1 cellular context compared by ENCODE assay signal in the genomic region with DNA sequence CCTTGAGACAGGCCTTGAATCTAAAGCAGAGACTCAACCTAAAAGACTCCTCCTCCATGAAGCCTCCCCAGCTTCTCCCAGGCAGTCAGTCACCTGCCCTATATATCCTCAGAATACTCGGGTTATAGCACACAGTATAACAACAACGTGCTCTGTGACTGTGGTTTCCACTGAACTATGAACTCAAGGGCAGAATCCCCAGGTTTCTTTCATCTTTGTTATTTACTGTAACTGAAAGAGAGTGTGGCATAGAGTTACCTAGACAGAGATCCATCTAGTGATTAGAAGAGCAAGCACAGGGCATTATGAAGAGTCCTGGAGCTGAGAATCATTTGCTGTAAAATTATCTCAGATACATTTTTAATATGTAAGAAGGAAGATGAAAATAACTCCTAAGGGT.
TF ChIP-seq lines count a peak whose summit lies in the region.

No MANE protein-coding gene starts in this region.

TF ChIP-seq in HepG2, 621 proteins besides CTCF, POLR2A, EP300 and RAD21 (continued from another document):
- TF ChIP-seq, protein P1, sequence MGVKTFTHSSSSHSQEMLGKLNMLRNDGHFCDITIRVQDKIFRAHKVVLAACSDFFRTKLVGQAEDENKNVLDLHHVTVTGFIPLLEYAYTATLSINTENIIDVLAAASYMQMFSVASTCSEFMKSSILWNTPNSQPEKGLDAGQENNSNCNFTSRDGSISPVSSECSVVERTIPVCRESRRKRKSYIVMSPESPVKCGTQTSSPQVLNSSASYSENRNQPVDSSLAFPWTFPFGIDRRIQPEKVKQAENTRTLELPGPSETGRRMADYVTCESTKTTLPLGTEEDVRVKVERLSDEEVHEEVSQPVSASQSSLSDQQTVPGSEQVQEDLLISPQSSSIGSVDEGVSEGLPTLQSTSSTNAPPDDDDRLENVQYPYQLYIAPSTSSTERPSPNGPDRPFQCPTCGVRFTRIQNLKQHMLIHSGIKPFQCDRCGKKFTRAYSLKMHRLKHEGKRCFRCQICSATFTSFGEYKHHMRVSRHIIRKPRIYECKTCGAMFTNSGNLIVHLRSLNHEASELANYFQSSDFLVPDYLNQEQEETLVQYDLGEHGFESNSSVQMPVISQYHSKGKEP (CRISPR knock-in tag; IDR thresholded peaks at IDR 0.05): no peak
- TF ChIP-seq JUND (CRISPR knock-in tag; IDR thresholded peaks at IDR 0.05) (no peak), PAX8 (CRISPR knock-in tag; IDR thresholded peaks at IDR 0.05; ENCODE audit: borderline replicate concordance) (no peak), U2AF2 (IDR thresholded peaks at IDR 0.05; ENCODE audit: low read depth, low read length) (no peak), ZC3H4 (CRISPR knock-in tag; IDR thresholded peaks at IDR 0.05; ENCODE audit: borderline replicate concordance) (no peak), ZKSCAN5 (CRISPR knock-in tag; IDR thresholded peaks at IDR 0.05) (no peak), HNF4A (CRISPR knock-in tag; IDR thresholded peaks at IDR 0.05) (peak; percentile 39), NCOA2 (CRISPR knock-in tag; IDR thresholded peaks at IDR 0.05) (no peak), NFKB2 (CRISPR knock-in tag; IDR thresholded peaks at IDR 0.05; ENCODE audit: borderline replicate concordance) (no peak)
- TF ChIP-seq, protein P2, sequence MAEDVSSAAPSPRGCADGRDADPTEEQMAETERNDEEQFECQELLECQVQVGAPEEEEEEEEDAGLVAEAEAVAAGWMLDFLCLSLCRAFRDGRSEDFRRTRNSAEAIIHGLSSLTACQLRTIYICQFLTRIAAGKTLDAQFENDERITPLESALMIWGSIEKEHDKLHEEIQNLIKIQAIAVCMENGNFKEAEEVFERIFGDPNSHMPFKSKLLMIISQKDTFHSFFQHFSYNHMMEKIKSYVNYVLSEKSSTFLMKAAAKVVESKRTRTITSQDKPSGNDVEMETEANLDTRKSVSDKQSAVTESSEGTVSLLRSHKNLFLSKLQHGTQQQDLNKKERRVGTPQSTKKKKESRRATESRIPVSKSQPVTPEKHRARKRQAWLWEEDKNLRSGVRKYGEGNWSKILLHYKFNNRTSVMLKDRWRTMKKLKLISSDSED (CRISPR knock-in tag; IDR thresholded peaks at IDR 0.05): no peak
